In the genomic region with DNA sequence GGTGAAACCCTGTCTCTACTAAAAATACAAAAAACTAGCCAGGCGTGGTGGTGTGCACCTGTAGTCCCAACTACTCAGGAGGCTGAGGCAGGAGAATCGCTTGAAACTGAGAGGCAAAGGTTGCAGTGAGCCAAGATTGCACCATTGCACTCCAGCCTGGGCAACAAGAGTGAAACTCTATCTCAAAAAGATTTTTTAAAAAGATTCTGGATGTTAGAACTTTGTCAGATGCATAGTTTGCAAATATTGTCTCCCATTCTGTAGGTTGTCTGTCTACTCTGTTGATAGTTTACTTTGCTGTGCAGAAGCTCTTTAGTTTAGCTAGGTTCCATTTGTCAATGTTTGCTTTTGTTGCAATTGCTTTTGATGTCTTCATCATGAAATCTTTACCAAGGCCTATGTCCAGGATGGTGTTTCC, we compare ENCODE assay signal across 1 cellular context.
TF ChIP-seq lines count a peak whose summit lies in the region.

No MANE protein-coding gene starts in this region.

TF ChIP-seq in HepG2, 621 proteins besides CTCF, POLR2A, EP300 and RAD21 (continued from another document and continues in another):
- TF ChIP-seq ZNF280D (CRISPR knock-in tag; IDR thresholded peaks at IDR 0.05) = peak; percentile 99
- peak; percentile 65; the same call in 1 of the 2 replicates for TF ChIP-seq MIER2 (CRISPR knock-in tag; IDR thresholded peaks at IDR 0.05)
- TF ChIP-seq ISL2 (CRISPR knock-in tag; IDR thresholded peaks at IDR 0.05) = peak; percentile 100
- TF ChIP-seq, protein P1, sequence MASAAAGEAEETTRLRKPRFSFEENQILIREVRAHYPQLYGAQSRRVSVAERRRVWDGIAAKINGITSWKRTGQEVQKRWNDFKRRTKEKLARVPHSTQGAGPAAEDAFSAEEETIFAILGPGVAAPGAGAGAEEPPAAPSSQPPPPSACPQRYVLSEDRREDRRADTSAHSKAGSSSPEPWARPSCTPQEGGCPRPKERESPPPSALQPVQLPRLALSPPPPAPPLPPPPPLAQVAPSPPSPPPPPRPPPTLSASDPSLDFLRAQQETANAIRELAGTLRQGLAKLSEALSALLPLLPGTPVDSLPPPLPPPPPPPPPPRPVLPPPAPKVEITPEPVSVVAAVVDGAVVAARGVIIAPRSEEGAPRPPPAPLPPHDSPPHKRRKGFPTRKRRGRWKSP (CRISPR knock-in tag; IDR thresholded peaks at IDR 0.05) = 0 out of 2 replicates have a peak, but pooled peaks have one; percentile 24
- TF ChIP-seq ZNF205 (CRISPR knock-in tag; IDR thresholded peaks at IDR 0.05) = peak; percentile 44; the same call in 1 of the 2 replicates
- TF ChIP-seq ZNF281 (CRISPR knock-in tag; IDR thresholded peaks at IDR 0.05; ENCODE audit: borderline replicate concordance) = peak; percentile 28; the same call in 1 of the 2 replicates
- peak; percentile 92; the same call in 1 of the 2 replicates for TF ChIP-seq ZKSCAN8 (CRISPR knock-in tag; IDR thresholded peaks at IDR 0.05; ENCODE audit: borderline replicate concordance)
- 0 out of 2 replicates have a peak, but pooled peaks have one; percentile 37 for TF ChIP-seq ZNF605 (CRISPR knock-in tag; IDR thresholded peaks at IDR 0.05)
- TF ChIP-seq ZFP1 (CRISPR knock-in tag; IDR thresholded peaks at IDR 0.05) = peak; percentile 71; the same call in 1 of the 2 replicates
- peak; percentile 94 for TF ChIP-seq HDAC2 (CRISPR knock-in tag; IDR thresholded peaks at IDR 0.05)
- TF ChIP-seq PPARG (CRISPR knock-in tag; conservative IDR thresholded peaks at IDR 0.05) = peak; percentile 72
- 0 out of 2 replicates have a peak, but pooled peaks have one; percentile 47 for TF ChIP-seq KLF6 (CRISPR knock-in tag; IDR thresholded peaks at IDR 0.05)
- TF ChIP-seq PAXIP1 (CRISPR knock-in tag; conservative IDR thresholded peaks at IDR 0.05) = peak; percentile 94
- TF ChIP-seq ZNF501 (CRISPR knock-in tag; IDR thresholded peaks at IDR 0.05) = 0 out of 2 replicates have a peak, but pooled peaks have one; percentile 16
- TF ChIP-seq SOX13 (IDR thresholded peaks at IDR 0.05) = peak; percentile 83
- TF ChIP-seq SOX13 (CRISPR knock-in tag; conservative IDR thresholded peaks at IDR 0.05 in 1 of 2, IDR thresholded peaks at IDR 0.05 in 1 of 2) = peak in 1 of 2 experiments; percentile 95; a peak in 2 of 4 replicates
- 0 out of 2 replicates have a peak, but pooled peaks have one; percentile 51 for TF ChIP-seq JUNB (CRISPR knock-in tag; IDR thresholded peaks at IDR 0.05; ENCODE audit: borderline replicate concordance)
- TF ChIP-seq TBX3 (IDR thresholded peaks at IDR 0.05; ENCODE audit: borderline replicate concordance) = peak; percentile 91; the same call in 1 of the 2 replicates
- TF ChIP-seq, protein P2, sequence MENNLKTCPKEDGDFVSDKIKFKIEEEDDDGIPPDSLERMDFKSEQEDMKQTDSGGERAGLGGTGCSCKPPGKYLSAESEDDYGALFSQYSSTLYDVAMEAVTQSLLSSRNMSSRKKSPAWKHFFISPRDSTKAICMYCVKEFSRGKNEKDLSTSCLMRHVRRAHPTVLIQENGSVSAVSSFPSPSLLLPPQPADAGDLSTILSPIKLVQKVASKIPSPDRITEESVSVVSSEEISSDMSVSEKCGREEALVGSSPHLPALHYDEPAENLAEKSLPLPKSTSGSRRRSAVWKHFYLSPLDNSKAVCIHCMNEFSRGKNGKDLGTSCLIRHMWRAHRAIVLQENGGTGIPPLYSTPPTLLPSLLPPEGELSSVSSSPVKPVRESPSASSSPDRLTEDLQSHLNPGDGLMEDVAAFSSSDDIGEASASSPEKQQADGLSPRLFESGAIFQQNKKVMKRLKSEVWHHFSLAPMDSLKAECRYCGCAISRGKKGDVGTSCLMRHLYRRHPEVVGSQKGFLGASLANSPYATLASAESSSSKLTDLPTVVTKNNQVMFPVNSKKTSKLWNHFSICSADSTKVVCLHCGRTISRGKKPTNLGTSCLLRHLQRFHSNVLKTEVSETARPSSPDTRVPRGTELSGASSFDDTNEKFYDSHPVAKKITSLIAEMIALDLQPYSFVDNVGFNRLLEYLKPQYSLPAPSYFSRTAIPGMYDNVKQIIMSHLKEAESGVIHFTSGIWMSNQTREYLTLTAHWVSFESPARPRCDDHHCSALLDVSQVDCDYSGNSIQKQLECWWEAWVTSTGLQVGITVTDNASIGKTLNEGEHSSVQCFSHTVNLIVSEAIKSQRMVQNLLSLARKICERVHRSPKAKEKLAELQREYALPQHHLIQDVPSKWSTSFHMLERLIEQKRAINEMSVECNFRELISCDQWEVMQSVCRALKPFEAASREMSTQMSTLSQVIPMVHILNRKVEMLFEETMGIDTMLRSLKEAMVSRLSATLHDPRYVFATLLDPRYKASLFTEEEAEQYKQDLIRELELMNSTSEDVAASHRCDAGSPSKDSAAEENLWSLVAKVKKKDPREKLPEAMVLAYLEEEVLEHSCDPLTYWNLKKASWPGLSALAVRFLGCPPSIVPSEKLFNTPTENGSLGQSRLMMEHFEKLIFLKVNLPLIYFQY (CRISPR knock-in tag; IDR thresholded peaks at IDR 0.05; ENCODE audit: borderline replicate concordance) = peak; percentile 51; the same call in 1 of the 2 replicates
- peak; percentile 86 for TF ChIP-seq ELF3 (CRISPR knock-in tag; IDR thresholded peaks at IDR 0.05)
- peak; percentile 83 for TF ChIP-seq HNF4A (CRISPR knock-in tag; IDR thresholded peaks at IDR 0.05)
- peak; percentile 91 for TF ChIP-seq SALL1 (CRISPR knock-in tag; IDR thresholded peaks at IDR 0.05)
- TF ChIP-seq ZNF563 (CRISPR knock-in tag; IDR thresholded peaks at IDR 0.05) = 0 out of 2 replicates have a peak, but pooled peaks have one; percentile 20
- peak; percentile 28; the same call in 1 of the 2 replicates for TF ChIP-seq RXRA (CRISPR knock-in tag; IDR thresholded peaks at IDR 0.05)
- peak; percentile 75; the same call in 1 of the 2 replicates for TF ChIP-seq MIER3 (CRISPR knock-in tag; IDR thresholded peaks at IDR 0.05; ENCODE audit: borderline replicate concordance)
- TF ChIP-seq GATA4 (IDR thresholded peaks at IDR 0.05; ENCODE audit: borderline replicate concordance, low read depth) = peak; percentile 89
- peak; percentile 93; the same call in 1 of the 2 replicates for TF ChIP-seq ZBTB20 (CRISPR knock-in tag; IDR thresholded peaks at IDR 0.05; ENCODE audit: borderline replicate concordance, low read depth)
- TF ChIP-seq STAG1 (CRISPR knock-in tag; IDR thresholded peaks at IDR 0.05) = 0 out of 2 replicates have a peak, but pooled peaks have one; percentile 3
- TF ChIP-seq ARID5B (CRISPR knock-in tag; IDR thresholded peaks at IDR 0.05) = peak; percentile 97
- TF ChIP-seq SIX4 (CRISPR knock-in tag; IDR thresholded peaks at IDR 0.05) = peak; percentile 83
- TF ChIP-seq SIX1 (CRISPR knock-in tag; IDR thresholded peaks at IDR 0.05; ENCODE audit: borderline replicate concordance) = peak; percentile 96
